8 cellular contexts compared by ENCODE assay signal in genomic region chrX:101658661-101659477, GRCh38. TPM values are rescaled to one million over a fixed set of nuclear protein-coding genes. Genes with fewer than 3 reads are reported as not detected.
A peak's percentile ranks its signal among the peaks of the same experiment; 100 is the strongest.
DNase-seq lines count a peak whose midpoint lies in the region; ATAC-seq, FAIRE-seq and TF ChIP-seq lines count a peak whose summit lies in the region.

No MANE protein-coding gene starts in this region.

- H3K9me1 ChIP-seq in K562 (ENCODE audit: control insufficient read depth, insufficient read depth, low read length): no peaks in the 10 kb centered on the region

- TF ChIP-seq POLR2A in K562 (conservative IDR thresholded peaks at IDR 0.05): no peak

- ATAC-seq in GM19395 (IDR thresholded peaks at IDR 0.05; ENCODE audit: unreplicated experiment) (peak; percentile 55), K562 (peak; percentile 99)

- intact Hi-C loops in A673 (cut with micrococcal nuclease; ENCODE audit: unreplicated experiment): no loop called here
- intact Hi-C loops in K562 (cut with micrococcal nuclease): no loop called here

- TF ChIP-seq RAD21 in Ishikawa (IDR thresholded peaks at IDR 0.05; ENCODE audit: low read depth): no peak
- TF ChIP-seq RAD21 in K562 (CRISPR knock-in tag; conservative IDR thresholded peaks at IDR 0.05 in 1 of 2, IDR thresholded peaks at IDR 0.05 in 1 of 2): no peak

- H3K4me1 ChIP-seq in A673 (ENCODE audit: insufficient read depth, low read length, poor library complexity, severe bottlenecking): peaks cover 3% of the 10 kb centered on the region
- H3K4me1 ChIP-seq in K562 (replicated peaks in 1 of 2; ENCODE audit: control insufficient read depth in 2 of 2, insufficient read depth in 2 of 2, low read length in 2 of 2): no peaks in the 10 kb centered on the region; a peak in 1 of 5 replicates

- no TSS peak for BruUV-seq in A673 (replicated peaks; lab: Mats Ljungman, UMichigan)
- no TSS peak for BruUV-seq in K562 (replicated peaks; lab: Mats Ljungman, UMichigan)

- FAIRE-seq in K562 (lab: Jason Lieb, UNC): no peak

- peak overlapping the region; percentile 47 for H3K4me3 ChIP-seq in A673 (ENCODE audit: low read depth, low read length, poor library complexity, severe bottlenecking)
- peak overlapping the region; percentile 40 for H3K4me3 ChIP-seq in K562
- peak overlapping the region; percentile 81 for H3K4me3 ChIP-seq in iPS-18c (ENCODE audit: insufficient read depth, low read depth, low read length)
- H3K4me3 ChIP-seq in skeletal muscle cell (ENCODE audit: low read depth, low read length): peak overlapping the region; percentile 71

- H3K9me3 ChIP-seq in A673 (ENCODE audit: low read depth, low read length, poor library complexity, severe bottlenecking): no peaks in the 10 kb centered on the region
- no peaks in the 10 kb centered on the region for H3K9me3 ChIP-seq in K562 (replicated peaks; ENCODE audit: control insufficient read depth, insufficient read depth, low read depth, low read length)
- H3K9me3 ChIP-seq in iPS-18c (ENCODE audit: control insufficient read depth, insufficient read depth, low read length): peaks cover 4% of the 10 kb centered on the region

- WGBS in K562 (ENCODE audit: insufficient coverage, low coverage, missing lambda C conversion rate): 0% methylated on average over 9 of the region's 37 CpGs

- POLR2A ChIA-PET in A673 (lab: Charles Lee; ENCODE audit: low non-redundant PET) (no interaction called here), K562 (lab: Yijun Ruan, JAX) (no interaction called here)

- no peaks in the 10 kb centered on the region for H4K20me1 ChIP-seq in K562 (replicated peaks; ENCODE audit: control insufficient read depth, insufficient read depth, low read length)

- peak overlapping the region; percentile 14 for H3K27ac ChIP-seq in A673 (ENCODE audit: low read depth, low read length, poor library complexity, severe bottlenecking)
- H3K27ac ChIP-seq in K562 (ENCODE audit: extremely low read depth, low read depth, low read length): no peak overlapping the region

- peak overlapping the region; percentile 83 for H3K4me2 ChIP-seq in K562 (ENCODE audit: insufficient read depth, low read length)

- CTCF ChIA-PET in A673 (lab: Charles Lee): no interaction called here
- CTCF ChIA-PET in K562 (lab: Yijun Ruan, JAX; ENCODE audit: low intra/inter-chr PET ratio): no interaction called here

- no peaks in the 10 kb centered on the region for H3K79me2 ChIP-seq in K562 (ENCODE audit: control insufficient read depth, insufficient read depth, low read length)

- peak; percentile 83 for DNase-seq in A673 (ENCODE audit: low spot score)
- peak; percentile 39 for DNase-seq in T-helper 22 cell (ENCODE audit: low read depth)
- DNase-seq in K562 (ENCODE audit: extremely low read depth in 1 of 4, low spot score in 3 of 4): peak; percentile 54 to 72 (median 59)
- DNase-seq in skeletal muscle cell (ENCODE audit: low read depth): no peak
- DNase-seq in SKM-1 treated with dmso at 0.1 percent for 144 hours (lab: John Stamatoyannopoulos, UW; ENCODE audit: unreplicated experiment): no peak

- H3K9ac ChIP-seq in K562 (ENCODE audit: insufficient read depth in 1 of 2, low read depth in 2 of 2, low read length in 2 of 2): peak overlapping the region; percentile 14 to 26; a peak in 2 of 4 replicates

- H3K27me3 ChIP-seq in A673 (replicated peaks; ENCODE audit: insufficient read depth, low read depth, low read length, poor library complexity): no peaks in the 10 kb centered on the region
- H3K27me3 ChIP-seq in K562 (ENCODE audit: control insufficient read depth in 2 of 2, insufficient read depth in 2 of 2, low read length in 2 of 2): peaks cover 0 to 23% of the 10 kb centered on the region in 2 experiments; a peak in 2 of 5 replicates

- no peaks in the 10 kb centered on the region for H3K36me3 ChIP-seq in A673 (ENCODE audit: insufficient read depth, low read length, poor library complexity, severe bottlenecking)
- H3K36me3 ChIP-seq in K562 (ENCODE audit: control insufficient read depth, insufficient read depth, low read length): no peaks in the 10 kb centered on the region

- peak overlapping the region; percentile 94 for H2AFZ ChIP-seq in K562 (ENCODE audit: low read depth, low read length)

- no peak for TF ChIP-seq CTCF in A673 (conservative IDR thresholded peaks at IDR 0.05; ENCODE audit: low read depth, low read length)
- TF ChIP-seq CTCF in K562 (IDR thresholded peaks at IDR 0.05 in 2 of 3, conservative IDR thresholded peaks at IDR 0.05 in 1 of 3; ENCODE audit: insufficient read depth in 2 of 3, low read depth in 1 of 3, low read length in 3 of 3): no peak

- in situ Hi-C loops in K562 (cut with MboI): no loop called here

- TF ChIP-seq EP300 in Ishikawa (IDR thresholded peaks at IDR 0.05; ENCODE audit: borderline replicate concordance) (no peak), K562 (IDR thresholded peaks at IDR 0.05; ENCODE audit: low read length) (no peak)

TF ChIP-seq in Ishikawa, 13 proteins besides CTCF, POLR2A, EP300 and RAD21 (continues in another document):
- TF ChIP-seq CREB1 (IDR thresholded peaks at IDR 0.05; ENCODE audit: low read depth) (no peak), NFIC (IDR thresholded peaks at IDR 0.05) (no peak)

TF ChIP-seq in K562, 482 proteins besides CTCF, POLR2A, EP300 and RAD21 (continues in another document):
- peak; percentile 89 to 91 for TF ChIP-seq NRF1 (conservative IDR thresholded peaks at IDR 0.05 in 1 of 2, IDR thresholded peaks at IDR 0.05 in 1 of 2)
- TF ChIP-seq PHF8 (IDR thresholded peaks at IDR 0.05; ENCODE audit: borderline replicate concordance, low read length): peak; percentile 22; the same call in 1 of the 2 replicates
- TF ChIP-seq YY1 (IDR thresholded peaks at IDR 0.05; ENCODE audit: borderline replicate concordance in 1 of 3, control insufficient read depth in 1 of 3, extremely low read depth in 1 of 3, insufficient read depth in 3 of 3, insufficient read length in 1 of 3, insufficient replicate concordance in 2 of 3, low read depth in 1 of 3, low read length in 2 of 3): peak; percentile 26 to 85 (median 70)

RNA-seq across cellular contexts. Expression of gene ARMCX2, which starts 0.8 kb away (rescaled TPM):
- 53.9 and 58.8 TPM in 2 replicates for total RNA-seq in A673 (2021)
- not detected in 2 replicates for total RNA-seq in K562 (2011; cell fraction: chromatin; rRNA removed; ENCODE audit: low replicate concordance)
- total RNA-seq in K562 (2011; cell fraction: nucleolus; rRNA removed): not detected in 2 replicates
- not detected in 2 replicates for total RNA-seq in K562 (2011; cell fraction: nucleoplasm; rRNA removed)
- total RNA-seq in K562 (2014; rRNA removed): 0.12 TPM in 1 of 2 replicates, not detected in the other
- not detected in 2 replicates for total RNA-seq in K562 (2014; rRNA removed; fragmentation: Illumina TruSeq; extraction: Trizol)
- 0.08 TPM in 1 of 2 replicates, not detected in the other for total RNA-seq in K562 (2015; rRNA removed; fragmentation: Illumina TruSeq; extraction: Trizol)
- total RNA-seq in K562 (2021): 0.09 and 0.16 TPM in 2 replicates
- polyA plus RNA-seq in K562 (2011; rRNA removed): not detected in 2 replicates
- polyA plus RNA-seq in K562 (2011; cell fraction: cytosol; rRNA removed): not detected in 2 replicates
- polyA plus RNA-seq in K562 (2011; cell fraction: nucleus; rRNA removed): not detected in 2 replicates
- 0.07 and 0.96 TPM in 2 replicates for polyA plus RNA-seq in K562 (2012)
- polyA plus RNA-seq in K562 (2014; fragmentation: Illumina TruSeq; extraction: Trizol): 0.07 TPM in 1 of 2 replicates, not detected in the other
- under 1 TPM in 1 of 2 experiments, not detected in 1; 0.03 TPM for polyA plus RNA-seq in K562 (2014; fragmentation: Nextera tagmentation; extraction: Ambion mirVana)
- 0.63 TPM in 1 of 2 replicates, not detected in the other for polyA plus RNA-seq in K562 (2014; rRNA removed)
- polyA minus RNA-seq in K562 (2011; rRNA and poly(A)+ RNA removed): not detected in 2 replicates
- not detected in 2 replicates for polyA minus RNA-seq in K562 (2011; cell fraction: cytosol; rRNA and poly(A)+ RNA removed)
- not detected in 2 replicates for polyA minus RNA-seq in K562 (2011; cell fraction: nucleus; rRNA and poly(A)+ RNA removed)

RNA-seq across cellular contexts. Expression of gene ARMCX3, which starts 35.9 kb away (rescaled TPM):
- total RNA-seq in A673 (2021) (31.7 and 37.8 TPM in 2 replicates), K562 (2014; rRNA removed) (9.7 and 11.8 TPM in 2 replicates), K562 (2014; rRNA removed; fragmentation: Illumina TruSeq; extraction: Trizol) (14.7 and 16.3 TPM in 2 replicates), K562 (2015; rRNA removed; fragmentation: Illumina TruSeq; extraction: Trizol) (13.4 and 14.4 TPM in 2 replicates), K562 (2021) (12.0 and 14.0 TPM in 2 replicates)
- 35.5 and 41.0 TPM in 2 replicates for total RNA-seq in K562 (2011; cell fraction: chromatin; rRNA removed; ENCODE audit: low replicate concordance)
- total RNA-seq in K562 (2011; cell fraction: nucleolus; rRNA removed): 21.0 and 28.4 TPM in 2 replicates
- 39.5 and 47.2 TPM in 2 replicates for total RNA-seq in K562 (2011; cell fraction: nucleoplasm; rRNA removed)
- polyA plus RNA-seq in K562 (2011; rRNA removed) (19.4 and 23.6 TPM in 2 replicates), K562 (2014; fragmentation: Illumina TruSeq; extraction: Trizol) (17.2 and 18.1 TPM in 2 replicates), K562 (2014; fragmentation: Nextera tagmentation; extraction: Ambion mirVana) (1 to 10 TPM; 3.1 to 4.1 TPM), K562 (2014; rRNA removed) (15.9 and 16.7 TPM in 2 replicates)
- 6.9 and 13.7 TPM in 2 replicates for polyA plus RNA-seq in K562 (2011; cell fraction: cytosol; rRNA removed)
- 40.5 and 51.0 TPM in 2 replicates for polyA plus RNA-seq in K562 (2011; cell fraction: nucleus; rRNA removed)
- polyA plus RNA-seq in K562 (2012): 15.8 and 33.7 TPM in 2 replicates
- polyA minus RNA-seq in K562 (2011; rRNA and poly(A)+ RNA removed): 15.1 and 17.6 TPM in 2 replicates
- polyA minus RNA-seq in K562 (2011; cell fraction: cytosol; rRNA and poly(A)+ RNA removed): 7.0 and 7.8 TPM in 2 replicates
- polyA minus RNA-seq in K562 (2011; cell fraction: nucleus; rRNA and poly(A)+ RNA removed): 18.7 and 28.2 TPM in 2 replicates

RNA-seq across cellular contexts. Expression of gene ARMCX6, which starts 41.1 kb away (rescaled TPM):
- 39.9 and 44.7 TPM in 2 replicates for total RNA-seq in A673 (2021)
- 15.3 and 21.9 TPM in 2 replicates for total RNA-seq in K562 (2011; cell fraction: chromatin; rRNA removed; ENCODE audit: low replicate concordance)
- total RNA-seq in K562 (2011; cell fraction: nucleolus; rRNA removed): 11.0 and 12.1 TPM in 2 replicates
- total RNA-seq in K562 (2011; cell fraction: nucleoplasm; rRNA removed): 14.4 and 17.1 TPM in 2 replicates
- 15.4 and 20.9 TPM in 2 replicates for total RNA-seq in K562 (2014; rRNA removed)
- total RNA-seq in K562 (2014; rRNA removed; fragmentation: Illumina TruSeq; extraction: Trizol): 18.7 and 22.8 TPM in 2 replicates
- total RNA-seq in K562 (2015; rRNA removed; fragmentation: Illumina TruSeq; extraction: Trizol): 17.6 and 22.1 TPM in 2 replicates
- total RNA-seq in K562 (2021): 23.3 and 24.1 TPM in 2 replicates
- polyA plus RNA-seq in K562 (2011; rRNA removed): 29.2 and 32.9 TPM in 2 replicates
- 15.8 and 17.6 TPM in 2 replicates for polyA plus RNA-seq in K562 (2011; cell fraction: cytosol; rRNA removed)
- polyA plus RNA-seq in K562 (2011; cell fraction: nucleus; rRNA removed): 36.1 and 40.8 TPM in 2 replicates
- 23.2 and 35.3 TPM in 2 replicates for polyA plus RNA-seq in K562 (2012)
- 36.3 and 38.0 TPM in 2 replicates for polyA plus RNA-seq in K562 (2014; fragmentation: Illumina TruSeq; extraction: Trizol)
- 10 to 100 TPM; 39.6 to 41.2 TPM for polyA plus RNA-seq in K562 (2014; fragmentation: Nextera tagmentation; extraction: Ambion mirVana)
- 24.6 and 34.3 TPM in 2 replicates for polyA plus RNA-seq in K562 (2014; rRNA removed)
- 7.0 and 10.2 TPM in 2 replicates for polyA minus RNA-seq in K562 (2011; rRNA and poly(A)+ RNA removed)
- 1.4 and 4.3 TPM in 2 replicates for polyA minus RNA-seq in K562 (2011; cell fraction: cytosol; rRNA and poly(A)+ RNA removed)
- polyA minus RNA-seq in K562 (2011; cell fraction: nucleus; rRNA and poly(A)+ RNA removed): 4.6 and 8.7 TPM in 2 replicates

Comparison
In these comparisons a context has a peak if more than half of its experiments do, and no peak if none do; other contexts are left out.
1. DNase-seq: peak in A673 (single experiment), T-helper 22 cell (single experiment) and K562 (4 of 4); none in skeletal muscle cell (single experiment) and SKM-1 treated with dmso at 0.1 percent for 144 hours (single experiment).
2. RNA of gene ARMCX2, which starts 0.8 kb away (total RNA-seq): 53.9 to 58.8 TPM in A673; 0.08 to 0.16 TPM in K562; every median in the first group is over 10 times any median in the second.
3. Peak in every context shown above with its lines, with median percentiles within 50 percentile points of each other: H3K4me3 ChIP-seq.